ENCODE assay signal across 1 cellular context in genomic region chr17:49278076-49278475, GRCh38.
TF ChIP-seq lines count a peak whose summit lies in the region.

No MANE protein-coding gene starts in this region.

TF ChIP-seq in GM23338, 12 proteins besides CTCF, POLR2A, EP300 and RAD21 (continued from another document):
- TF ChIP-seq ZNF462 (CRISPR knock-in tag; IDR thresholded peaks at IDR 0.05) (no peak), ZNF114 (CRISPR knock-in tag; IDR thresholded peaks at IDR 0.05) (no peak)
TF ChIP-seq in GM23338: peak in this region for 0.
